ENCODE assay signal across 8 cellular contexts in the genomic region with DNA sequence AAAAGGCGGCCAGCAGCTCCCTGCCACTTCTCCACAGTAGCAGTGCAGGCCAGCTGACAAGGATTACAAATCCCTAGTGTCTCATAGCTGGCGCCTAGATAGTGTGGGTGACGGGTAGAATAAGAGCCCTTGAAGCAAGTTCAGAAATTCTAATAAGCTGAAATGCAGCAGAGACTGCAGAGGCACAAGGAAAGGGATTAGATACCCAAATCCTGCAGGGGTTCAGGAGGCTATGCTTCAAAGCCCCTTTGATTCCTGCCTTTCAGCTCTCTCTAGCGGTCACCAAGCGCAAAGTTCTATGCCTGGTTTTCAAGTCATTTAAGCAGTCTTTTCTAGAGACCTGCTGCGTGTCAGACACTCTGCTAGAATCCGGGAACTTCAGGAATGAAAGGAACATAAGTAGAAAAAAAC.
DNase-seq lines count a peak whose midpoint lies in the region; TF ChIP-seq lines count a peak whose summit lies in the region.

No MANE protein-coding gene starts in this region.

- H2AFZ ChIP-seq in mammary epithelial cell (ENCODE audit: low read depth, low read length), result no peak overlapping the region

- no peaks in the 10 kb centered on the region for H3K79me2 ChIP-seq in mammary epithelial cell (ENCODE audit: insufficient read depth, low read length)

- in situ Hi-C loops in mammary epithelial cell (cut with MboI; ENCODE audit: low sequenced_read_pairs in 2 of 2), result loop anchor here in 1 of 2 donors (25.0 kb wide), 1 partner anchor 148 kb away; no protein-coding TSS in a partner anchor

- no peaks in the 10 kb centered on the region for H3K36me3 ChIP-seq in mammary epithelial cell (ENCODE audit: insufficient read depth, low read length)

- H4K20me1 ChIP-seq in mammary epithelial cell (ENCODE audit: insufficient read depth, low read length), result no peaks in the 10 kb centered on the region

- intact Hi-C loops in mammary epithelial cell (cut with micrococcal nuclease), result loop anchor here (1.0 to 5.0 kb wide), 4 partner anchors 15 to 152 kb away; no protein-coding TSS in a partner anchor

- dilution Hi-C loops in mammary epithelial cell (cut with HindIII; ENCODE audit: low sequenced_read_pairs), result no loop called here

- DNase-seq in EH (ENCODE audit: low read depth), result peak; percentile 67
- DNase-seq in HFF-Myc (ENCODE audit: extremely low read depth, low read depth), result peak; percentile 40
- peak; percentile 71 for DNase-seq in NCI-H82 treated with DMSO at 0.1 percent for 48 hours (lab: John Stamatoyannopoulos, UW; ENCODE audit: unreplicated experiment)
- peak; percentile 39 for DNase-seq in mammary epithelial cell
- DNase-seq in iPS-NIHi11 (ENCODE audit: low spot score), result peak; percentile 48
- DNase-seq in stimulated activated CD4-positive, alpha-beta T cell treated with anti-CD3 and anti-CD28 coated beads, Interleukin-12 subunit alpha, Interleukin-12 subunit beta, amount 100 ng/mL, for 4 hours, result no peak
- DNase-seq in NCI-H2081 treated with DMSO at 0.1 percent for 48 hours (lab: John Stamatoyannopoulos, UW), result no peak

- no TSS peak for BruUV-seq in mammary epithelial cell (replicated peaks; lab: Mats Ljungman, UMichigan)

- peak overlapping the region; percentile 74 for H3K4me2 ChIP-seq in mammary epithelial cell (ENCODE audit: insufficient read depth, low read depth, low read length)

- H3K27me3 ChIP-seq in mammary epithelial cell (ENCODE audit: insufficient read depth, low read length), result no peaks in the 10 kb centered on the region

- H3K4me3 ChIP-seq in HFF-Myc (replicated peaks; ENCODE audit: low read depth, low read length), result peak overlapping the region; percentile 40
- H3K4me3 ChIP-seq in mammary epithelial cell (replicated peaks in 1 of 3; ENCODE audit: insufficient read depth in 1 of 3, low read depth in 2 of 3, low read length in 3 of 3), result no peak overlapping the region
- H3K4me3 ChIP-seq in skin epidermis, result peak overlapping the region in 5 of 7 experiments; percentile 30 to 46 (median 40)

- WGBS in mammary epithelial cell (ENCODE audit: low coverage, missing lambda C conversion rate), result 26% methylated on average over 7 of the region's 7 CpGs

- H3K27ac ChIP-seq in mammary epithelial cell (ENCODE audit: insufficient read depth, low read depth, low read length) (peak overlapping the region; percentile 11), skin epidermis (peak overlapping the region in 14 of 21 experiments; percentile 34 to 87 (median 75))

- H3K9me3 ChIP-seq in mammary epithelial cell (replicated peaks; ENCODE audit: insufficient read depth, low read length), result no peaks in the 10 kb centered on the region

- CTCF ChIA-PET in mammary epithelial cell (lab: Charles Lee; ENCODE audit: low non-redundant PET), result no interaction called here

- peaks cover 16% of the 10 kb centered on the region for H3K4me1 ChIP-seq in mammary epithelial cell (ENCODE audit: insufficient read depth, low read length)

- TF ChIP-seq CTCF in HFF-Myc (IDR thresholded peaks at IDR 0.05; ENCODE audit: low read depth, low read length, missing control alignments) (peak; percentile 42), mammary epithelial cell (conservative IDR thresholded peaks at IDR 0.05 in 1 of 2, IDR thresholded peaks at IDR 0.05 in 1 of 2; ENCODE audit: extremely low read depth in 1 of 2, insufficient read depth in 1 of 2, low read depth in 1 of 2, low read length in 2 of 2) (peak; percentile 21 to 37)

- H3K9ac ChIP-seq in mammary epithelial cell (ENCODE audit: insufficient read depth, low read length), result no peak overlapping the region

Comparison
In these comparisons a context has a peak if more than half of its experiments do, and no peak if none do; other contexts are left out.
1. DNase-seq: peak in EH (single experiment), HFF-Myc (single experiment), NCI-H82 treated with DMSO at 0.1 percent for 48 hours (single experiment), mammary epithelial cell (single experiment) and iPS-NIHi11 (single experiment); none in stimulated activated CD4-positive, alpha-beta T cell treated with anti-CD3 and anti-CD28 coated beads, Interleukin-12 subunit alpha, Interleukin-12 subunit beta, amount 100 ng/mL, for 4 hours (single experiment) and NCI-H2081 treated with DMSO at 0.1 percent for 48 hours (single experiment).
2. H3K4me3 ChIP-seq: peak in HFF-Myc (single experiment) and skin epidermis (5 of 7); none in mammary epithelial cell (0 of 3).